In the genomic region with DNA sequence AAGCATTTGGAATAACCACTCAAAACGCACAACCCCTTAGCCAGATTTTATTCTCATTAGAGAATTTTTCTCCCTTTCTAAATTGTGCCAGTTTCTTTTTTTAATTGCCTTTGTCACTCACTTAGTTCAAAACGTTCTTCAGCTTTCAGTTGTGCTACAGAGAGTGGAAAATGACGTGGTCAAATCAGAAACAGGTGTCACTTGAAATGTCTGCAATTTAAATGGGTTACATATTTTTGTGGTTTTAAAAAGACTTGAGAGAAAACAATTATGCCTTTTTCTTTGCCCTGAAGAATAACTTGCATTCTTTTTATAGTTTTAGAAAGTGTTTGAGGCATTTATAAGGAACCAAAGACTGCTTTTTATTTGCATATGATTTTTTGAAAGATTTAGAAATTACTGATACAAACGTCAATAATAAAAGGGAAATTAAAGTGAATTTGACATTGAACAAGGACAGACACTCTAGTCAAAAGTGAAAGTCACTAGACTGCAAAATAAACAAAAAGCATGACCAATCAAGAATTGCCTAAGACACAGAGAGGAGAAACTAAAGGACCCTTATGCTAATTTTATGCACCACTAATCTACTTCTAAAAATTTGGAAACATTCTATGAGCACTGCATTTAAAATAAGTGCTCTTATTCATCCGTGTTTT, we compare ENCODE assay signal across 10 cellular contexts.
A peak's percentile ranks its signal among the peaks of the same experiment; 100 is the strongest.
DNase-seq lines count a peak whose midpoint lies in the region; ATAC-seq and TF ChIP-seq lines count a peak whose summit lies in the region.
"Had no signal": no experiment of that assay in that cellular context is flagged by ENCODE, and none has a peak within 500 bp of the region (broad histone marks: within the 10 kb centered on the region; RNA-seq: fewer than 3 reads in every experiment).

No MANE protein-coding gene starts in this region.

- peak overlapping the region in 1 of 5 donors; percentile 36 for H3K9ac ChIP-seq in subcutaneous abdominal adipose tissue (ENCODE audit: low read length in 5 of 5)

- H3K4me1 ChIP-seq in RWPE2 (ENCODE audit: insufficient read depth, poor library complexity, severe bottlenecking) = peaks cover 50% of the 10 kb centered on the region
- peaks cover 0 to 20% (median 9%) of the 10 kb centered on the region in 5 donors for H3K4me1 ChIP-seq in subcutaneous abdominal adipose tissue (ENCODE audit: control insufficient read depth in 5 of 5, insufficient read depth in 5 of 5, low read length in 5 of 5)

- peak overlapping the region; percentile 33 for H3K27ac ChIP-seq in RWPE2 (ENCODE audit: poor library complexity, severe bottlenecking)
- peak overlapping the region; percentile 18 for H3K27ac ChIP-seq in subcutaneous abdominal adipose tissue (ENCODE audit: low read depth, low read length)
- H3K27ac ChIP-seq: 22Rv1 had no signal

- no peak overlapping the region for H3K4me3 ChIP-seq in RWPE2 (ENCODE audit: severe bottlenecking)
- H3K4me3 ChIP-seq in subcutaneous abdominal adipose tissue (ENCODE audit: low read depth in 1 of 5, low read length in 5 of 5) = peak overlapping the region in 2 of 5 donors; percentile 11 to 49
- H3K4me3 ChIP-seq: gastroesophageal sphincter had no signal

- TF ChIP-seq CTCF in RWPE2 (IDR thresholded peaks at IDR 0.05; ENCODE audit: poor library complexity, severe bottlenecking) = no peak

- DNase-seq in NCI-H1105 treated with DMSO at 0.1 percent for 48 hours (lab: John Stamatoyannopoulos, UW) (peak; percentile 26), NCI-H1105 (lab: John Stamatoyannopoulos, UW) (no peak), RWPE2 (ENCODE audit: low spot score) (no peak), RKO (ENCODE audit: low spot score) (no peak), D341Med (ENCODE audit: low spot score) (no peak), NCI-H446 (lab: John Stamatoyannopoulos, UW) (no peak)

- no peaks in the 10 kb centered on the region for H3K27me3 ChIP-seq in RWPE2 (ENCODE audit: insufficient read depth, poor library complexity, severe bottlenecking)
- no peaks in the 10 kb centered on the region for H3K27me3 ChIP-seq in subcutaneous abdominal adipose tissue (ENCODE audit: control insufficient read depth in 5 of 5, insufficient read depth in 4 of 5, low read length in 5 of 5)
- H3K27me3 ChIP-seq: gastroesophageal sphincter had no signal

- H3K36me3 ChIP-seq in RWPE2 (ENCODE audit: low read depth) = no peaks in the 10 kb centered on the region
- peaks cover 0 to 9% (median 7%) of the 10 kb centered on the region in 5 donors for H3K36me3 ChIP-seq in subcutaneous abdominal adipose tissue (ENCODE audit: control insufficient read depth in 5 of 5, insufficient read depth in 5 of 5, low read length in 5 of 5)

- H3K9me3 ChIP-seq in RWPE2 (ENCODE audit: severe bottlenecking) (no peaks in the 10 kb centered on the region), subcutaneous abdominal adipose tissue (ENCODE audit: control insufficient read depth in 5 of 5, low read length in 5 of 5) (no peaks in the 10 kb centered on the region)
- H3K9me3 ChIP-seq: gastroesophageal sphincter had no signal

- ATAC-seq in HG02970 (IDR thresholded peaks at IDR 0.05; ENCODE audit: low FRiP score, unreplicated experiment) (peak; percentile 74), RWPE2 (ENCODE audit: low read depth) (no peak)
